1 cellular context compared by ENCODE assay signal in genomic region chr1:19981507-19982312, GRCh38.
TF ChIP-seq lines count a peak whose summit lies in the region.

No MANE protein-coding gene starts in this region.

TF ChIP-seq in HepG2, 621 proteins besides CTCF, POLR2A, EP300 and RAD21 (continued from another document and continues in another):
- TF ChIP-seq ZBTB40 (IDR thresholded peaks at IDR 0.05) (no peak), ZBTB40 (CRISPR knock-in tag; IDR thresholded peaks at IDR 0.05) (no peak), NFKB2 (CRISPR knock-in tag; IDR thresholded peaks at IDR 0.05; ENCODE audit: borderline replicate concordance) (no peak), IKZF1 (IDR thresholded peaks at IDR 0.05) (no peak), AFF4 (CRISPR knock-in tag; IDR thresholded peaks at IDR 0.05) (no peak), BHLHE40 (IDR thresholded peaks at IDR 0.05; ENCODE audit: low read length) (no peak), ZNF138 (CRISPR knock-in tag; IDR thresholded peaks at IDR 0.05; ENCODE audit: low read depth) (no peak), ZNF17 (CRISPR knock-in tag; IDR thresholded peaks at IDR 0.05) (no peak), DNMT1 (CRISPR knock-in tag; IDR thresholded peaks at IDR 0.05) (no peak), ZZZ3 (CRISPR knock-in tag; IDR thresholded peaks at IDR 0.05; ENCODE audit: borderline replicate concordance) (no peak), ZNF33B (CRISPR knock-in tag; IDR thresholded peaks at IDR 0.05) (no peak), ZMAT3 (CRISPR knock-in tag; conservative IDR thresholded peaks at IDR 0.05) (no peak), KDM1A (CRISPR knock-in tag; IDR thresholded peaks at IDR 0.05) (0 out of 2 replicates have a peak, but pooled peaks have one; percentile 57), BCL6 (CRISPR knock-in tag; IDR thresholded peaks at IDR 0.05) (peak; percentile 85), KIAA2018 (CRISPR knock-in tag; IDR thresholded peaks at IDR 0.05; ENCODE audit: borderline replicate concordance) (no peak), ASH2L (IDR thresholded peaks at IDR 0.05; ENCODE audit: insufficient read length, low read depth, low read length) (peak; percentile 41), ZNF264 (CRISPR knock-in tag; IDR thresholded peaks at IDR 0.05) (no peak), DMTF1 (CRISPR knock-in tag; IDR thresholded peaks at IDR 0.05) (no peak), ZBTB25 (CRISPR knock-in tag; IDR thresholded peaks at IDR 0.05) (peak; percentile 20; the same call in 1 of the 2 replicates), KDM6A (CRISPR knock-in tag; IDR thresholded peaks at IDR 0.05; ENCODE audit: low read depth) (peak; percentile 22; the same call in 1 of the 2 replicates), ZNF879 (CRISPR knock-in tag; IDR thresholded peaks at IDR 0.05) (no peak), JARID2 (CRISPR knock-in tag; IDR thresholded peaks at IDR 0.05; ENCODE audit: insufficient replicate concordance) (no peak), HNRNPLL (IDR thresholded peaks at IDR 0.05; ENCODE audit: low read depth, low read length, poor library complexity, severe bottlenecking) (no peak), ZNF670 (CRISPR knock-in tag; IDR thresholded peaks at IDR 0.05; ENCODE audit: borderline replicate concordance) (no peak), HES4 (CRISPR knock-in tag; IDR thresholded peaks at IDR 0.05; ENCODE audit: borderline replicate concordance) (no peak), ZFYVE20 (CRISPR knock-in tag; IDR thresholded peaks at IDR 0.05; ENCODE audit: borderline replicate concordance, low read depth) (no peak), ZSCAN29 (CRISPR knock-in tag; conservative IDR thresholded peaks at IDR 0.05) (no peak), SIX4 (CRISPR knock-in tag; IDR thresholded peaks at IDR 0.05) (peak; percentile 31; the same call in 1 of the 2 replicates), PLRG1 (conservative IDR thresholded peaks at IDR 0.05) (no peak), SMC3 (IDR thresholded peaks at IDR 0.05; ENCODE audit: low read length) (no peak), ZNF337 (CRISPR knock-in tag; IDR thresholded peaks at IDR 0.05; ENCODE audit: borderline replicate concordance, low read depth) (no peak)
